ENCODE assay signal across 15 cellular contexts in the genomic region with DNA sequence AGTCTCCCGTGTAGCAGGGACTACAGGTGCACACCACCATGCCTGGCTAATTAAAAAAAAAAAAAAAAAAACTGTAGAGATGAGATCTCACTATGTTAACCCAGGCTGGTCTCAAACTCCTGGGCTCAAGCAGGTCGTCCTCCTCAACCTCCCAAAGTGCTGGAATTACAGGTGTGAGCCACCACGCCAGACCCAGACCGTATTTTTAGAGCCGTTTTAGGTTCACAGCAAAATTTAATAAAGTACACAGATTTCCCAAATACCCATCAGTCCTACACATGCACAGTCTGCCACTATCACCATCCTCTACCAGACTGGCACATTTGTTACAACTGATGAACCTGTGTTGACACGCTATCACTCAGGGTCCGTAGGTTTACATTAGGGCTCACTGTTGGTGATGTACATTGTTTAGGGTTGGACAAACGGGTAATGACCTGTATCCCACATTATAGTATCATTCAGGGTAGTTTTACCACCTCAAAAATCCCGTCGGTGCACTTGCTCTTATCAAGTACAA.
"Had no signal": no experiment of that assay in that cellular context is flagged by ENCODE, and none has a peak within 500 bp of the region (broad histone marks: within the 10 kb centered on the region; RNA-seq: fewer than 3 reads in every experiment).

No MANE protein-coding gene starts in this region.

- H3K27ac ChIP-seq: parathyroid adenoma, testis, upper lobe of left lung had no signal

- H3K79me2 ChIP-seq: parathyroid adenoma had no signal

- H3K27ac Mint-ChIP-seq: activated naive CD4-positive, alpha-beta T cell treated with anti-CD3 and anti-CD28 coated beads, Interleukin-2, amount 50 U/mL, for 72 hours; endodermal cell had no signal

- H3K4me1 ChIP-seq: parathyroid adenoma had no signal

- H3K36me3 Mint-ChIP-seq: activated naive CD4-positive, alpha-beta T cell treated with anti-CD3 and anti-CD28 coated beads, Interleukin-2, amount 50 U/mL, for 72 hours had no signal

- H3K9me3 Mint-ChIP-seq: activated naive CD4-positive, alpha-beta T cell treated with anti-CD3 and anti-CD28 coated beads, Interleukin-2, amount 50 U/mL, for 72 hours; stimulated activated effector memory CD8-positive, alpha-beta T cell treated with anti-CD3 and anti-CD28 coated beads, Interleukin-12 subunit alpha, Interleukin-12 subunit beta, amount 100 ng/mL, for 72 hours had no signal

- H2AFZ ChIP-seq: parathyroid adenoma had no signal

- DNase-seq: activated CD4-positive, CD25-positive, alpha-beta regulatory T cell treated with anti-CD3 and anti-CD28 coated beads, Interleukin-2, amount 50 U/mL, for 72 hours; activated gamma-delta T cell treated with Interleukin-2 at 50 U/mL for 16 hours; amniotic stem cell; foreskin melanocyte; kidney; left lung; stimulated activated CD4-positive, alpha-beta T cell treated with anti-CD3 and anti-CD28 coated beads, Interleukin-4, amount 100 ng/mL, for 24 hours; stomach; testis; upper lobe of left lung had no signal

- H3K36me3 ChIP-seq: left lung, stomach, upper lobe of left lung had no signal

- H3K9ac ChIP-seq: parathyroid adenoma had no signal

- H3K4me3 ChIP-seq: left lung, smooth muscle cell, stomach, testis, upper lobe of left lung had no signal

- H3K9me3 ChIP-seq: left lung, stomach, testis, upper lobe of left lung had no signal

- H3K27me3 ChIP-seq: testis had no signal
